In genomic region chr1:6489383-6489765, GRCh38 we compare ENCODE assay signal across 11 cellular contexts. TPM values are rescaled to one million over a fixed set of nuclear protein-coding genes. Genes with fewer than 3 reads are reported as not detected.
A peak's percentile ranks its signal among the peaks of the same experiment; 100 is the strongest.
DNase-seq lines count a peak whose midpoint lies in the region; ATAC-seq and TF ChIP-seq lines count a peak whose summit lies in the region.
"Had no signal": no experiment of that assay in that cellular context is flagged by ENCODE, and none has a peak within 500 bp of the region (broad histone marks: within the 10 kb centered on the region; RNA-seq: fewer than 3 reads in every experiment).

No MANE protein-coding gene starts in this region.

- no peaks in the 10 kb centered on the region; the same call in 1 of the 2 replicates for H3K9me3 ChIP-seq in AG04450 (ENCODE audit: control insufficient read depth, insufficient read depth, low read length)
- H3K9me3 ChIP-seq: neutrophil, Peyer's patch had no signal

- POLR2A ChIA-PET in AG04450 (lab: Yijun Ruan, JAX): interaction anchor here (0.6 to 0.9 kb wide), 2 partner anchors 50 to 52 kb away, joined by 3 to 4 read pairs; no protein-coding TSS in a partner anchor
- POLR2A ChIA-PET in activated CD8-positive, alpha-beta T cell treated with anti-CD3 and anti-CD28 coated beads, Interleukin-2, amount 10 ng/mL, durations not matched to agents 7 days and 5 days (lab: Charles Lee): interaction anchor here (1.4 kb wide), 1 partner anchor 51 kb away, joined by 3 read pairs; no protein-coding TSS in a partner anchor

- CTCF ChIA-PET in AG04450 (lab: Charles Lee): interaction anchor here (0.6 to 3.3 kb wide), 26 partner anchors 10 to 156 kb away, joined by 3 to 21 read pairs (median 5); partner anchors contain the start of genes NOL9 and TAS1R1
- CTCF ChIA-PET in activated CD8-positive, alpha-beta T cell treated with anti-CD3 and anti-CD28 coated beads, Interleukin-2, amount 10 ng/mL, durations not matched to agents 7 days and 5 days (lab: Charles Lee): interaction anchor here (0.9 to 6.8 kb wide), 15 partner anchors 9 to 213 kb away, joined by 3 to 60 read pairs (median 6); partner anchors contain the start of genes DNAJC11, NOL9, TAS1R1 and ZBTB48

- H3K27me3 Mint-ChIP-seq in activated CD8-positive, alpha-beta T cell treated with anti-CD3 and anti-CD28 coated beads, Interleukin-2, amount 10 ng/mL, durations not matched to agents 7 days and 5 days (ENCODE audit: low read depth): peaks cover 22% of the 10 kb centered on the region
- peaks cover 4% of the 10 kb centered on the region for H3K27me3 Mint-ChIP-seq in mesothelial cell of epicardium (ENCODE audit: low read depth)

- peak overlapping the region; percentile 71 for H3K27ac Mint-ChIP-seq in activated CD8-positive, alpha-beta T cell treated with anti-CD3 and anti-CD28 coated beads, Interleukin-2, amount 10 ng/mL, durations not matched to agents 7 days and 5 days
- H3K27ac Mint-ChIP-seq in mesothelial cell of epicardium: no peak overlapping the region

- no peaks in the 10 kb centered on the region for H3K36me3 Mint-ChIP-seq in activated CD8-positive, alpha-beta T cell treated with anti-CD3 and anti-CD28 coated beads, Interleukin-2, amount 10 ng/mL, durations not matched to agents 7 days and 5 days (ENCODE audit: low read depth)
- no peaks in the 10 kb centered on the region for H3K36me3 Mint-ChIP-seq in mesothelial cell of epicardium

- H3K27ac ChIP-seq in AG04450 (ENCODE audit: low read depth, low read length): no peak overlapping the region
- H3K27ac ChIP-seq: neutrophil had no signal

- H3K4me3 ChIP-seq in AG04450 (ENCODE audit: low read depth, low read length): peak overlapping the region; percentile 91; the same call in 1 of the 2 replicates

- ATAC-seq in activated CD8-positive, alpha-beta T cell treated with anti-CD3 and anti-CD28 coated beads, Interleukin-2, amount 10 ng/mL, durations not matched to agents 7 days and 5 days: no peak

- peak overlapping the region; percentile 76 for H3K4me3 Mint-ChIP-seq in activated CD8-positive, alpha-beta T cell treated with anti-CD3 and anti-CD28 coated beads, Interleukin-2, amount 10 ng/mL, durations not matched to agents 7 days and 5 days
- peak overlapping the region; percentile 73 for H3K4me3 Mint-ChIP-seq in mesothelial cell of epicardium

- no peaks in the 10 kb centered on the region for H3K9me3 Mint-ChIP-seq in activated CD8-positive, alpha-beta T cell treated with anti-CD3 and anti-CD28 coated beads, Interleukin-2, amount 10 ng/mL, durations not matched to agents 7 days and 5 days (ENCODE audit: insufficient read depth)
- no peaks in the 10 kb centered on the region for H3K9me3 Mint-ChIP-seq in mesothelial cell of epicardium
- H3K9me3 Mint-ChIP-seq: activated T-helper 2 cell treated with anti-CD3 and anti-CD28 coated beads, Interferon-gamma antibody, Interleukin-2, Interleukin-4, amounts not matched to agents 10 μg/mL and 5 μg/mL and 100 μg/mL, durations not matched to agents 14 hours and 24 hours and 36 hours had no signal

- peaks cover 34% of the 10 kb centered on the region for H3K4me1 Mint-ChIP-seq in activated CD8-positive, alpha-beta T cell treated with anti-CD3 and anti-CD28 coated beads, Interleukin-2, amount 10 ng/mL, durations not matched to agents 7 days and 5 days (ENCODE audit: low read depth)
- H3K4me1 Mint-ChIP-seq in mesothelial cell of epicardium: peaks cover 25% of the 10 kb centered on the region

- DNase-seq in AG04450 (ENCODE audit: low read depth, low spot score) (no peak), HT-29 (ENCODE audit: low spot score) (peak; percentile 44), mesothelial cell of epicardium (ENCODE audit: low spot score in 2 of 2, unreplicated experiment in 2 of 2) (no peak), NCI-H345 treated with DMSO at 0.1 percent for 48 hours (lab: John Stamatoyannopoulos, UW; ENCODE audit: unreplicated experiment) (no peak), A172 (ENCODE audit: low spot score) (no peak), DMS79 treated with DMSO at 0.1 percent for 48 hours (lab: John Stamatoyannopoulos, UW) (no peak), HK-2 (ENCODE audit: unreplicated experiment) (no peak)
- DNase-seq in activated CD8-positive, alpha-beta T cell treated with anti-CD3 and anti-CD28 coated beads, Interleukin-2, amount 10 ng/mL, durations not matched to agents 7 days and 5 days: no peak

- H3K27me3 ChIP-seq in AG04450 (ENCODE audit: control insufficient read depth, insufficient read depth, low read length): no peaks in the 10 kb centered on the region

- TF ChIP-seq CTCF in AG04450 (IDR thresholded peaks at IDR 0.05; ENCODE audit: low read depth, low read length) (no peak), mesothelial cell of epicardium (IDR thresholded peaks at IDR 0.05; ENCODE audit: unreplicated experiment) (no peak)

RNA-seq across cellular contexts. Expression of gene PLEKHG5, which starts 2.1 kb away (rescaled TPM):
- 4.2 and 5.4 TPM in 2 replicates for polyA plus RNA-seq in AG04450 (2011; rRNA removed)
- 4.5 and 5.0 TPM in 2 replicates for polyA minus RNA-seq in AG04450 (2011; rRNA and poly(A)+ RNA removed)
- 12.5 and 14.6 TPM in 2 replicates for total RNA-seq in HT-29 (2014; rRNA removed; shearing (Covaris generic))
- 1 to 10 TPM; 2.2 to 2.8 TPM for total RNA-seq in activated CD8-positive, alpha-beta T cell treated with anti-CD3 and anti-CD28 coated beads, Interleukin-2, amount 10 ng/mL, durations not matched to agents 7 days and 5 days
- 49.3 to 51.2 TPM (median 50.7 TPM) in 3 replicates for total RNA-seq in mesothelial cell of epicardium
- total RNA-seq in A172 (2014; rRNA removed; shearing (Covaris generic)): 8.6 and 10.1 TPM in 2 replicates

RNA-seq across cellular contexts. Expression of gene TNFRSF25, which starts 23.4 kb away (rescaled TPM):
- polyA plus RNA-seq in AG04450 (2011; rRNA removed): 2.7 and 3.3 TPM in 2 replicates
- 1.5 and 2.4 TPM in 2 replicates for polyA minus RNA-seq in AG04450 (2011; rRNA and poly(A)+ RNA removed)
- total RNA-seq in HT-29 (2014; rRNA removed; shearing (Covaris generic)): 9.7 and 15.0 TPM in 2 replicates
- total RNA-seq in activated CD8-positive, alpha-beta T cell treated with anti-CD3 and anti-CD28 coated beads, Interleukin-2, amount 10 ng/mL, durations not matched to agents 7 days and 5 days: 10 to 100 TPM; 47.7 to 55.8 TPM
- 38.9 to 41.6 TPM (median 39.4 TPM) in 3 replicates for total RNA-seq in mesothelial cell of epicardium
- 5.1 and 6.2 TPM in 2 replicates for total RNA-seq in A172 (2014; rRNA removed; shearing (Covaris generic))
